In genomic region chr13:48586591-48587103, GRCh38 we compare ENCODE assay signal across 9 cellular contexts. TPM values are rescaled to one million over a fixed set of nuclear protein-coding genes. Genes with fewer than 3 reads are reported as not detected.
DNase-seq lines count a peak whose midpoint lies in the region; ATAC-seq, FAIRE-seq and TF ChIP-seq lines count a peak whose summit lies in the region.
"Had no signal": no experiment of that assay in that cellular context is flagged by ENCODE, and none has a peak within 500 bp of the region (broad histone marks: within the 10 kb centered on the region; RNA-seq: fewer than 3 reads in every experiment).

No MANE protein-coding gene starts in this region.

- FAIRE-seq in GM12878 (lab: Jason Lieb, UNC): no peak

- no peak for TF ChIP-seq RAD21 in GM12878 (IDR thresholded peaks at IDR 0.05; ENCODE audit: insufficient read depth, low read depth, low read length)

- peak overlapping the region; percentile 2 for H3K27ac Mint-ChIP-seq in activated naive CD4-positive, alpha-beta T cell treated with anti-CD3 and anti-CD28 coated beads, Interleukin-2, amount 10 ng/mL, durations not matched to agents 7 days and 5 days
- H3K27ac Mint-ChIP-seq in memory B cell: no peak overlapping the region
- no peak overlapping the region for H3K27ac Mint-ChIP-seq in nephron progenitor cell

- CTCF ChIA-PET in activated naive CD4-positive, alpha-beta T cell treated with anti-CD3 and anti-CD28 coated beads, Interleukin-2, amount 10 ng/mL, durations not matched to agents 7 days and 5 days (lab: Charles Lee): interaction anchor here (0.6 to 0.9 kb wide), 2 partner anchors 146 to 461 kb away, joined by 3 read pairs; no protein-coding TSS in a partner anchor
- CTCF ChIA-PET in GM12878 (lab: Yijun Ruan, JAX): no interaction called here

- H3K4me1 ChIP-seq in GM12878 (ENCODE audit: control insufficient read depth, insufficient read depth, low read length) (peaks cover 31% of the 10 kb centered on the region), uterus (peaks cover 0 to 7% of the 10 kb centered on the region in 2 donors)

- BruUV-seq in GM12878 (replicated peaks; lab: Mats Ljungman, UMichigan): no TSS peak

- TF ChIP-seq POLR2A in GM12878 (IDR thresholded peaks at IDR 0.05; ENCODE audit: low read depth, low read length) (no peak), uterus (IDR thresholded peaks at IDR 0.05) (no peak)

- intact Hi-C loops in GM12878 (cut with micrococcal nuclease; ENCODE audit: unreplicated experiment) (no loop called here), uterus (cut with DNase I; ENCODE audit: low total_unique reads) (no loop called here)

- no peak overlapping the region for H3K4me3 ChIP-seq in GM12878
- no peak overlapping the region for H3K4me3 ChIP-seq in uterus
- H3K4me3 ChIP-seq in foreskin fibroblast (ENCODE audit: low read depth in 1 of 2, low read length in 2 of 2): no peak overlapping the region

- H3K4me1 Mint-ChIP-seq in activated naive CD4-positive, alpha-beta T cell treated with anti-CD3 and anti-CD28 coated beads, Interleukin-2, amount 10 ng/mL, durations not matched to agents 7 days and 5 days: peaks cover 27% of the 10 kb centered on the region
- H3K4me1 Mint-ChIP-seq in memory B cell (peaks cover 7% of the 10 kb centered on the region), nephron progenitor cell (peaks cover 11% of the 10 kb centered on the region)

- ATAC-seq in GM12878 (peak; percentile 46), memory B cell (ENCODE audit: low read depth) (peak; percentile 51)

- H2AFZ ChIP-seq in GM12878 (ENCODE audit: control insufficient read depth, low read depth, low read length): peak overlapping the region; percentile 3; the same call in 1 of the 2 replicates

- H3K27me3 ChIP-seq in GM12878 (replicated peaks in 1 of 2; ENCODE audit: control insufficient read depth in 2 of 2, insufficient read depth in 2 of 2, low read length in 1 of 2) (no peaks in the 10 kb centered on the region), uterus (no peaks in the 10 kb centered on the region)

- H3K27me3 Mint-ChIP-seq in activated naive CD4-positive, alpha-beta T cell treated with anti-CD3 and anti-CD28 coated beads, Interleukin-2, amount 10 ng/mL, durations not matched to agents 7 days and 5 days: peaks cover 35% of the 10 kb centered on the region
- H3K27me3 Mint-ChIP-seq in memory B cell (peaks cover 34% of the 10 kb centered on the region), nephron progenitor cell (ENCODE audit: low read depth, poor library complexity) (peaks cover 3% of the 10 kb centered on the region)

- H4K20me1 ChIP-seq in GM12878 (ENCODE audit: control insufficient read depth, insufficient read depth): no peaks in the 10 kb centered on the region

- RAD21 ChIA-PET in GM12878 (lab: Charles Lee; ENCODE audit: unreplicated experiment): interaction anchor here (0.7 kb wide), 1 partner anchor 9 kb away, joined by 3 read pairs; no protein-coding TSS in a partner anchor

- H3K79me2 ChIP-seq in GM12878 (ENCODE audit: control insufficient read depth, insufficient read depth, low read length): no peaks in the 10 kb centered on the region

- SMC1A ChIA-PET in GM12878 (lab: Charles Lee; ENCODE audit: uncharacterized antibody, unreplicated experiment): no interaction called here

- peak overlapping the region; percentile 45 for H3K4me2 ChIP-seq in GM12878 (ENCODE audit: control insufficient read depth, insufficient read depth)

- WGBS in GM12878 (ENCODE audit: insufficient coverage, insufficient replicate concordance, low lambda C conversion rate, missing lambda C conversion rate): 9% methylated on average over 5 of the region's 5 CpGs

- H3K36me3 ChIP-seq in GM12878 (ENCODE audit: control insufficient read depth in 2 of 2, insufficient read depth in 2 of 2, low read length in 1 of 2) (no peaks in the 10 kb centered on the region), uterus (no peaks in the 10 kb centered on the region)

- no peak for DNase-seq in activated naive CD4-positive, alpha-beta T cell treated with anti-CD3 and anti-CD28 coated beads, Interleukin-2, amount 10 ng/mL, durations not matched to agents 7 days and 5 days
- DNase-seq in activated naive CD4-positive, alpha-beta T cell (lab: John Stamatoyannopoulos, UW): no peak
- DNase-seq in GM12878 (ENCODE audit: low read depth, low spot score): no peak
- no peak for DNase-seq in memory B cell (ENCODE audit: low spot score in 2 of 2)
- DNase-seq in uterus: peak; percentile 37 to 39
- DNase-seq in foreskin fibroblast: no peak
- no peak for DNase-seq in COLO668 (lab: John Stamatoyannopoulos, UW; ENCODE audit: unreplicated experiment)
- DNase-seq in nephron progenitor cell: no peak
- DNase-seq: NCI-H2081 treated with DMSO at 0.1 percent for 48 hours had no signal

- H3K9me3 Mint-ChIP-seq in activated naive CD4-positive, alpha-beta T cell treated with anti-CD3 and anti-CD28 coated beads, Interleukin-2, amount 10 ng/mL, durations not matched to agents 7 days and 5 days: peaks cover 8% of the 10 kb centered on the region
- H3K9me3 Mint-ChIP-seq in memory B cell: peaks cover 4% of the 10 kb centered on the region
- H3K9me3 Mint-ChIP-seq in nephron progenitor cell: peaks cover 17% of the 10 kb centered on the region

- in situ Hi-C loops in GM12878 (cut with MboI): no loop called here

- no peak for TF ChIP-seq EP300 in GM12878 (IDR thresholded peaks at IDR 0.05; ENCODE audit: borderline replicate concordance in 1 of 2, control insufficient read depth in 1 of 2, low read depth in 2 of 2, low read length in 2 of 2)

- peak overlapping the region; percentile 1; the same call in 1 of the 2 replicates for H3K9ac ChIP-seq in GM12878 (ENCODE audit: control insufficient read depth, insufficient read depth, low read length)

- H3K36me3 Mint-ChIP-seq in activated naive CD4-positive, alpha-beta T cell treated with anti-CD3 and anti-CD28 coated beads, Interleukin-2, amount 10 ng/mL, durations not matched to agents 7 days and 5 days: peaks cover 4% of the 10 kb centered on the region
- peaks cover 3% of the 10 kb centered on the region for H3K36me3 Mint-ChIP-seq in memory B cell
- H3K36me3 Mint-ChIP-seq in nephron progenitor cell (ENCODE audit: low read depth): no peaks in the 10 kb centered on the region

- POLR2A ChIA-PET in GM12878 (lab: Charles Lee): no interaction called here

- H3K9me3 ChIP-seq in GM12878 (replicated peaks; ENCODE audit: control insufficient read depth, insufficient read depth, low read length) (peaks cover 6% of the 10 kb centered on the region), uterus (no peaks in the 10 kb centered on the region)

- H3K4me3 Mint-ChIP-seq in activated naive CD4-positive, alpha-beta T cell treated with anti-CD3 and anti-CD28 coated beads, Interleukin-2, amount 10 ng/mL, durations not matched to agents 7 days and 5 days: no peak overlapping the region
- H3K4me3 Mint-ChIP-seq in memory B cell (peak overlapping the region; percentile 15), nephron progenitor cell (no peak overlapping the region)

- peak overlapping the region; percentile 45 for H3K27ac ChIP-seq in GM12878 (ENCODE audit: control insufficient read depth, insufficient read depth)
- peak overlapping the region; percentile 39 to 48 for H3K27ac ChIP-seq in uterus

- TF ChIP-seq CTCF in GM12878 (IDR thresholded peaks at IDR 0.05 in 2 of 3, conservative IDR thresholded peaks at IDR 0.05 in 1 of 3; ENCODE audit: control insufficient read depth in 2 of 3, extremely low read depth in 1 of 3, insufficient read depth in 1 of 3, low read depth in 3 of 3, low read length in 3 of 3) (no peak), uterus (IDR thresholded peaks at IDR 0.05) (no peak), foreskin fibroblast (IDR thresholded peaks at IDR 0.05; ENCODE audit: low read depth, low read length) (no peak), nephron progenitor cell (IDR thresholded peaks at IDR 0.05) (no peak)

TF ChIP-seq in GM12878, 131 proteins besides CTCF, POLR2A, EP300 and RAD21:
- peak; percentile 52; the same call in 1 of the 2 replicates for TF ChIP-seq IKZF1 (conservative IDR thresholded peaks at IDR 0.05)
- TF ChIP-seq ZNF274 (IDR thresholded peaks at IDR 0.05; ENCODE audit: insufficient read depth, insufficient read length): no peak
- TF ChIP-seq MTA3 (IDR thresholded peaks at IDR 0.05; ENCODE audit: borderline replicate concordance, low read length): no peak
- TF ChIP-seq TAF1 (IDR thresholded peaks at IDR 0.05; ENCODE audit: borderline replicate concordance, low read depth, low read length): no peak
- TF ChIP-seq EED (IDR thresholded peaks at IDR 0.05; ENCODE audit: low read depth): no peak
- TF ChIP-seq SPI1 (IDR thresholded peaks at IDR 0.05; ENCODE audit: borderline replicate concordance, insufficient read depth, low read depth, low read length): peak; percentile 48; the same call in 1 of the 2 replicates
- TF ChIP-seq MTA2 (IDR thresholded peaks at IDR 0.05; ENCODE audit: low read depth): 0 out of 2 replicates have a peak, but pooled peaks have one; percentile 29
- TF ChIP-seq SMARCA5 (IDR thresholded peaks at IDR 0.05): no peak

RNA-seq across cellular contexts. Expression of gene RCBTB2, which starts 53.8 kb away (rescaled TPM):
- total RNA-seq in GM12878 (2013; cell fraction: nucleolus; rRNA removed): 2.7 and 4.2 TPM in 2 replicates
- total RNA-seq in GM12878 (2014; rRNA removed): 5.0 and 6.9 TPM in 2 replicates
- total RNA-seq in GM12878 (2014; rRNA removed; fragmentation: Illumina TruSeq; extraction: Trizol): 6.9 and 8.3 TPM in 2 replicates
- 5.9 and 7.7 TPM in 2 replicates for total RNA-seq in GM12878 (2021)
- 9.4 TPM for polyA plus RNA-seq in GM12878 (2011; ENCODE audit: low read depth)
- 9.8 and 15.3 TPM in 2 replicates for polyA plus RNA-seq in GM12878 (2011; rRNA removed)
- 3.9 and 5.7 TPM in 2 replicates for polyA plus RNA-seq in GM12878 (2011; cell fraction: cytosol; rRNA removed)
- polyA plus RNA-seq in GM12878 (2011; cell fraction: nucleus; rRNA removed): 14.0 and 14.2 TPM in 2 replicates
- 9.5 and 16.1 TPM in 2 replicates for polyA plus RNA-seq in GM12878 (2012)
- 7.4 and 8.7 TPM in 2 replicates for polyA plus RNA-seq in GM12878 (2014; fragmentation: Illumina TruSeq; extraction: Trizol)
- 10 to 100 TPM in 1 of 2 experiments, 1 to 10 TPM in 1; 8.7 to 10.4 TPM for polyA plus RNA-seq in GM12878 (2014; fragmentation: Nextera tagmentation; extraction: Ambion mirVana)
- polyA plus RNA-seq in GM12878 (2014; rRNA removed): 7.5 and 7.7 TPM in 2 replicates
- 10 to 100 TPM; 15.8 to 16.0 TPM for polyA plus RNA-seq in GM12878 (2016; fragmentation: Nextera tagmentation; extraction: Ambion mirVana)
- polyA minus RNA-seq in GM12878 (2011; rRNA and poly(A)+ RNA removed): 6.9 and 8.3 TPM in 2 replicates
- 1.6 and 1.9 TPM in 2 replicates for polyA minus RNA-seq in GM12878 (2011; cell fraction: cytosol; rRNA and poly(A)+ RNA removed)
- 2.9 and 3.6 TPM in 2 replicates for polyA minus RNA-seq in GM12878 (2011; cell fraction: nucleus; rRNA and poly(A)+ RNA removed)
- total RNA-seq in uterus: 10 to 100 TPM in 2 of 4 donors, 1 to 10 TPM in 2; 2.6 to 72.0 (median 9.5) TPM

Comparison
In these comparisons a context has a peak if more than half of its experiments do, and no peak if none do; other contexts are left out.
1. DNase-seq: peak in uterus (2 of 2); none in activated naive CD4-positive, alpha-beta T cell treated with anti-CD3 and anti-CD28 coated beads, Interleukin-2, amount 10 ng/mL, durations not matched to agents 7 days and 5 days (single experiment), activated naive CD4-positive, alpha-beta T cell (0 of 4), GM12878 (single experiment), memory B cell (0 of 2), foreskin fibroblast (0 of 2), COLO668 (single experiment) and nephron progenitor cell (single experiment).